Comparison of ENCODE assay signal across 9 cellular contexts in genomic region chr6:24766685-24767462, GRCh38. TPM values are rescaled to one million over a fixed set of nuclear protein-coding genes. Genes with fewer than 3 reads are reported as not detected.
DNase-seq lines count a peak whose midpoint lies in the region; ATAC-seq, FAIRE-seq and TF ChIP-seq lines count a peak whose summit lies in the region.
"Had no signal": no experiment of that assay in that cellular context is flagged by ENCODE, and none has a peak within 500 bp of the region (broad histone marks: within the 10 kb centered on the region; RNA-seq: fewer than 3 reads in every experiment).

No MANE protein-coding gene starts in this region.

- no peak overlapping the region for H3K4me3 Mint-ChIP-seq in activated CD8-positive, alpha-beta T cell treated with anti-CD3 and anti-CD28 coated beads, Interleukin-2, amount 10 ng/mL, durations not matched to agents 7 days and 5 days
- H3K4me3 Mint-ChIP-seq: central memory CD8-positive, alpha-beta T cell had no signal

- no peak overlapping the region for H3K4me3 ChIP-seq in keratinocyte (ENCODE audit: control insufficient read depth in 2 of 3, extremely low read depth in 1 of 3, insufficient read depth in 2 of 3, low read depth in 1 of 3, low read length in 3 of 3)

- no peak overlapping the region for H3K27ac ChIP-seq in keratinocyte (ENCODE audit: control insufficient read depth, insufficient read depth, low read length)

- H3K27me3 Mint-ChIP-seq in activated CD8-positive, alpha-beta T cell treated with anti-CD3 and anti-CD28 coated beads, Interleukin-2, amount 10 ng/mL, durations not matched to agents 7 days and 5 days (ENCODE audit: low read depth), result no peaks in the 10 kb centered on the region
- H3K27me3 Mint-ChIP-seq: central memory CD8-positive, alpha-beta T cell had no signal

- CTCF ChIA-PET in activated CD8-positive, alpha-beta T cell treated with anti-CD3 and anti-CD28 coated beads, Interleukin-2, amount 10 ng/mL, durations not matched to agents 7 days and 5 days (lab: Charles Lee), result interaction anchor here (0.7 to 3.9 kb wide), 13 partner anchors 9 to 483 kb away, joined by 3 to 46 read pairs (median 3); partner anchors contain the start of gene C6orf62

- no peaks in the 10 kb centered on the region for H3K9me1 ChIP-seq in keratinocyte (ENCODE audit: control insufficient read depth, extremely low read depth, insufficient read depth, low read length)

- no peaks in the 10 kb centered on the region for H3K79me2 ChIP-seq in keratinocyte (ENCODE audit: control insufficient read depth, insufficient read depth, low read length)

- H3K9me3 ChIP-seq in keratinocyte (ENCODE audit: control insufficient read depth, low read depth, low read length), result no peaks in the 10 kb centered on the region

- H3K9me3 Mint-ChIP-seq in activated CD8-positive, alpha-beta T cell treated with anti-CD3 and anti-CD28 coated beads, Interleukin-2, amount 10 ng/mL, durations not matched to agents 7 days and 5 days (ENCODE audit: insufficient read depth), result no peaks in the 10 kb centered on the region
- H3K9me3 Mint-ChIP-seq: central memory CD8-positive, alpha-beta T cell had no signal

- POLR2A ChIA-PET in activated CD8-positive, alpha-beta T cell treated with anti-CD3 and anti-CD28 coated beads, Interleukin-2, amount 10 ng/mL, durations not matched to agents 7 days and 5 days (lab: Charles Lee), result no interaction called here

- H3K4me2 ChIP-seq in keratinocyte (ENCODE audit: control insufficient read depth, extremely low read depth, insufficient read depth, low read depth, low read length), result peak overlapping the region; percentile 24

- no peaks in the 10 kb centered on the region for H3K36me3 ChIP-seq in keratinocyte (ENCODE audit: control insufficient read depth in 2 of 2, extremely low read depth in 1 of 2, insufficient read depth in 2 of 2, low read length in 2 of 2)

- H3K27me3 ChIP-seq in keratinocyte (ENCODE audit: control insufficient read depth, extremely low read depth, insufficient read depth, low read length), result no peaks in the 10 kb centered on the region

- H3K9ac ChIP-seq in keratinocyte (ENCODE audit: control insufficient read depth, extremely low read depth, insufficient read depth, low read length), result no peak overlapping the region

- DNase-seq in A172 (ENCODE audit: low spot score), result peak; percentile 18
- DNase-seq in GM03348 (ENCODE audit: low spot score), result peak; percentile 70
- peak; percentile 73 to 79 for DNase-seq in Kasumi-1 (lab: John Stamatoyannopoulos, UW)
- no peak for DNase-seq in activated CD8-positive, alpha-beta T cell treated with anti-CD3 and anti-CD28 coated beads, Interleukin-2, amount 10 ng/mL, durations not matched to agents 7 days and 5 days
- DNase-seq in keratinocyte (ENCODE audit: low read depth, low spot score), result no peak
- no peak for DNase-seq in activated gamma-delta T cell (lab: John Stamatoyannopoulos, UW)
- DNase-seq in UCSD-AML1 (lab: John Stamatoyannopoulos, UW; ENCODE audit: unreplicated experiment), result no peak
- DNase-seq in D341Med (ENCODE audit: low spot score), result no peak

- peak in 1 of 3 experiments; percentile 43 for TF ChIP-seq CTCF in keratinocyte (optimal IDR thresholded peaks at IDR 0.05 in 1 of 3, IDR thresholded peaks at IDR 0.05 in 1 of 3, conservative IDR thresholded peaks at IDR 0.05 in 1 of 3; ENCODE audit: extremely low read depth in 1 of 3, insufficient read depth in 2 of 3, low read length in 3 of 3)

- ATAC-seq in activated CD8-positive, alpha-beta T cell treated with anti-CD3 and anti-CD28 coated beads, Interleukin-2, amount 10 ng/mL, durations not matched to agents 7 days and 5 days, result peak; percentile 60

- dilution Hi-C loops in keratinocyte (cut with MboI; ENCODE audit: extremely low pct_ligation_motif_present, low sequenced_read_pairs), result no loop called here

- H3K4me1 Mint-ChIP-seq in activated CD8-positive, alpha-beta T cell treated with anti-CD3 and anti-CD28 coated beads, Interleukin-2, amount 10 ng/mL, durations not matched to agents 7 days and 5 days (ENCODE audit: low read depth), result peaks cover 3% of the 10 kb centered on the region
- H3K4me1 Mint-ChIP-seq: central memory CD8-positive, alpha-beta T cell had no signal

- no peak for FAIRE-seq in keratinocyte (lab: Jason Lieb, UNC)

- peaks cover 5% of the 10 kb centered on the region for H3K4me1 ChIP-seq in keratinocyte (ENCODE audit: control insufficient read depth, extremely low read depth, insufficient read depth, low read length)

- H3K27ac Mint-ChIP-seq in activated CD8-positive, alpha-beta T cell treated with anti-CD3 and anti-CD28 coated beads, Interleukin-2, amount 10 ng/mL, durations not matched to agents 7 days and 5 days, result no peak overlapping the region

- no peaks in the 10 kb centered on the region for H3K36me3 Mint-ChIP-seq in activated CD8-positive, alpha-beta T cell treated with anti-CD3 and anti-CD28 coated beads, Interleukin-2, amount 10 ng/mL, durations not matched to agents 7 days and 5 days (ENCODE audit: low read depth)

- peak overlapping the region; percentile 54 for H2AFZ ChIP-seq in keratinocyte (ENCODE audit: control insufficient read depth, low read length)

- no peaks in the 10 kb centered on the region for H4K20me1 ChIP-seq in keratinocyte (ENCODE audit: control insufficient read depth, extremely low read depth, insufficient read depth, low read length)

RNA-seq across cellular contexts. Expression of gene GMNN, which starts 7.9 kb away (rescaled TPM):
- 49.7 and 65.9 TPM in 2 replicates for total RNA-seq in A172 (2014; rRNA removed; shearing (Covaris generic))
- total RNA-seq in activated CD8-positive, alpha-beta T cell treated with anti-CD3 and anti-CD28 coated beads, Interleukin-2, amount 10 ng/mL, durations not matched to agents 7 days and 5 days, result 10 to 100 TPM; 87.0 to 88.4 TPM
- 8.5 to 28.4 TPM (median 21.2 TPM) in 3 replicates for polyA plus RNA-seq in keratinocyte
- polyA plus RNA-seq in keratinocyte (2011; ENCODE audit: low read depth), result 31.4 TPM
- 9.7 and 14.0 TPM in 2 replicates for polyA plus RNA-seq in keratinocyte (2011; cell fraction: cytosol; rRNA removed)
- polyA plus RNA-seq in keratinocyte (2011; cell fraction: nucleus; rRNA removed), result 7.3 and 9.5 TPM in 2 replicates
- 7.8 and 26.3 TPM in 2 replicates for polyA plus RNA-seq in keratinocyte (2012; ENCODE audit: low replicate concordance)
- polyA minus RNA-seq in keratinocyte, result 1.5 to 10.4 TPM (median 8.4 TPM) in 3 replicates
- polyA minus RNA-seq in keratinocyte (2011; cell fraction: cytosol; rRNA and poly(A)+ RNA removed), result 7.9 TPM
- 2.8 and 3.8 TPM in 2 replicates for polyA minus RNA-seq in keratinocyte (2011; cell fraction: nucleus; rRNA and poly(A)+ RNA removed)

RNA-seq across cellular contexts. Expression of gene ARMH2, which starts 31.8 kb away (rescaled TPM):
- not detected in 2 replicates for total RNA-seq in A172 (2014; rRNA removed; shearing (Covaris generic))
- total RNA-seq in activated CD8-positive, alpha-beta T cell treated with anti-CD3 and anti-CD28 coated beads, Interleukin-2, amount 10 ng/mL, durations not matched to agents 7 days and 5 days, result 1 to 10 TPM in 1 of 2 experiments, under 1 TPM in 1; 0.97 to 1.7 TPM
- not detected in 3 replicates for polyA plus RNA-seq in keratinocyte
- polyA plus RNA-seq in keratinocyte (2011; ENCODE audit: low read depth), result not detected
- not detected in 2 replicates for polyA plus RNA-seq in keratinocyte (2011; cell fraction: cytosol; rRNA removed)
- not detected in 2 replicates for polyA plus RNA-seq in keratinocyte (2011; cell fraction: nucleus; rRNA removed)
- not detected in 2 replicates for polyA plus RNA-seq in keratinocyte (2012; ENCODE audit: low replicate concordance)
- not detected in 3 replicates for polyA minus RNA-seq in keratinocyte
- not detected for polyA minus RNA-seq in keratinocyte (2011; cell fraction: cytosol; rRNA and poly(A)+ RNA removed)
- polyA minus RNA-seq in keratinocyte (2011; cell fraction: nucleus; rRNA and poly(A)+ RNA removed), result not detected in 2 replicates

RNA-seq across cellular contexts. Expression of gene C6orf62, which starts 47.9 kb away (rescaled TPM):
- total RNA-seq in A172 (2014; rRNA removed; shearing (Covaris generic)), result 96.7 and 132 TPM in 2 replicates
- total RNA-seq in activated CD8-positive, alpha-beta T cell treated with anti-CD3 and anti-CD28 coated beads, Interleukin-2, amount 10 ng/mL, durations not matched to agents 7 days and 5 days, result 100 to 1,000 TPM; 121 to 128 TPM
- polyA plus RNA-seq in keratinocyte, result 55.4 to 78.8 TPM (median 77.3 TPM) in 3 replicates
- 19.2 TPM for polyA plus RNA-seq in keratinocyte (2011; ENCODE audit: low read depth)
- polyA plus RNA-seq in keratinocyte (2011; cell fraction: cytosol; rRNA removed), result 51.1 and 108 TPM in 2 replicates
- polyA plus RNA-seq in keratinocyte (2011; cell fraction: nucleus; rRNA removed), result 82.0 and 86.5 TPM in 2 replicates
- 57.1 and 62.6 TPM in 2 replicates for polyA plus RNA-seq in keratinocyte (2012; ENCODE audit: low replicate concordance)
- polyA minus RNA-seq in keratinocyte, result 38.1 to 103 TPM (median 67.5 TPM) in 3 replicates
- 70.4 TPM for polyA minus RNA-seq in keratinocyte (2011; cell fraction: cytosol; rRNA and poly(A)+ RNA removed)
- polyA minus RNA-seq in keratinocyte (2011; cell fraction: nucleus; rRNA and poly(A)+ RNA removed), result 37.9 and 58.5 TPM in 2 replicates

Comparison
In these comparisons a context has a peak if more than half of its experiments do, and no peak if none do; other contexts are left out.
1. DNase-seq: peak in A172 (single experiment), GM03348 (single experiment) and Kasumi-1 (2 of 2); none in activated CD8-positive, alpha-beta T cell treated with anti-CD3 and anti-CD28 coated beads, Interleukin-2, amount 10 ng/mL, durations not matched to agents 7 days and 5 days (single experiment), keratinocyte (single experiment), activated gamma-delta T cell (single experiment), UCSD-AML1 (single experiment) and D341Med (single experiment).